17 cellular contexts compared by ENCODE assay signal in genomic region chr3:55511895-55512585, GRCh38. TPM values are rescaled to one million over a fixed set of nuclear protein-coding genes. Genes with fewer than 3 reads are reported as not detected.
DNase-seq lines count a peak whose midpoint lies in the region; ATAC-seq and TF ChIP-seq lines count a peak whose summit lies in the region.
"Had no signal": no experiment of that assay in that cellular context is flagged by ENCODE, and none has a peak within 500 bp of the region (broad histone marks: within the 10 kb centered on the region; RNA-seq: fewer than 3 reads in every experiment).

No MANE protein-coding gene starts in this region.

- no peak for ATAC-seq in HG03196 (IDR thresholded peaks at IDR 0.05; ENCODE audit: unreplicated experiment)
- ATAC-seq: HepG2, left ventricle myocardium superior had no signal

- peak overlapping the region; percentile 54; the same call in 1 of the 2 replicates for H3K27ac ChIP-seq in HUES64 (ENCODE audit: low read depth, low read length)

- peak; percentile 39 for DNase-seq in AG08396 (ENCODE audit: low spot score)
- DNase-seq in cardiac fibroblast (ENCODE audit: low read depth in 2 of 2) = peak; percentile 58 to 65
- DNase-seq in left kidney (ENCODE audit: low read depth, low spot score) = peak; percentile 46
- DNase-seq in DMS153 treated with DMSO at 0.1 percent for 48 hours (lab: John Stamatoyannopoulos, UW; ENCODE audit: unreplicated experiment) = no peak
- DNase-seq in H4 (ENCODE audit: low spot score) = no peak
- DNase-seq in MV-4-11 (lab: John Stamatoyannopoulos, UW) = no peak
- DNase-seq: activated naive CD4-positive, alpha-beta T cell treated with Interleukin-2 at 50 U/mL for 16 hours; DMS79; H9; left ventricle myocardium superior; NCI-H1436 treated with DMSO at 0.1 percent for 48 hours; NCI-H524; stimulated activated CD4-positive, alpha-beta T cell treated with anti-CD3 and anti-CD28 coated beads, Interleukin-15, amount 100 ng/mL, for 24 hours; stimulated activated CD8-positive, alpha-beta memory T cell treated with anti-CD3 and anti-CD28 coated beads, Interleukin-4, amount 100 ng/mL, for 48 hours had no signal

- TF ChIP-seq CTCF in cardiac fibroblast (IDR thresholded peaks at IDR 0.05; ENCODE audit: low read depth, low read length) = no peak

- 87% methylated on average over 6 of the region's 7 CpGs for WGBS in HUES64

- no peaks in the 10 kb centered on the region for H3K27me3 ChIP-seq in HUES64 (ENCODE audit: insufficient read depth, low read length)

- no peaks in the 10 kb centered on the region for H3K9me3 ChIP-seq in HUES64 (ENCODE audit: insufficient read depth, low read depth, low read length)

- no peak overlapping the region for H3K4me3 ChIP-seq in HUES64 (ENCODE audit: low read length)
- no peak overlapping the region for H3K4me3 ChIP-seq in cardiac fibroblast (replicated peaks in 1 of 2; ENCODE audit: low read depth in 2 of 2, low read length in 2 of 2)

- H3K36me3 ChIP-seq in HUES64 (ENCODE audit: insufficient read depth, low read length) = no peaks in the 10 kb centered on the region

- H3K4me1 ChIP-seq in HUES64 (ENCODE audit: insufficient read depth, low read length) = peaks cover 22% of the 10 kb centered on the region

- no peak overlapping the region for H3K9ac ChIP-seq in HUES64 (ENCODE audit: low read depth, low read length)

RNA-seq across cellular contexts. Expression of gene WNT5A, which starts 24.9 kb away (rescaled TPM):
- 6.7 TPM for polyA plus RNA-seq in HUES64 (2013, experiment 1 of 2)
- 7.5 TPM for polyA plus RNA-seq in HUES64 (2013, experiment 2 of 2)
- total RNA-seq in H4 (2014; rRNA removed; shearing (Covaris generic)) = 40.8 and 63.3 TPM in 2 replicates
- total RNA-seq: HepG2 had no signal
- polyA plus RNA-seq: HepG2 had no signal

Comparison
In these comparisons a context has a peak if more than half of its experiments do, and no peak if none do; other contexts are left out.
1. DNase-seq: peak in AG08396 (single experiment), cardiac fibroblast (2 of 2) and left kidney (single experiment); none in DMS153 treated with DMSO at 0.1 percent for 48 hours (single experiment), H4 (single experiment) and MV-4-11 (single experiment).